ENCODE assay signal across 8 cellular contexts in genomic region chr11:68471360-68472340, GRCh38. TPM values are rescaled to one million over a fixed set of nuclear protein-coding genes. Genes with fewer than 3 reads are reported as not detected.
DNase-seq lines count a peak whose midpoint lies in the region; ATAC-seq and TF ChIP-seq lines count a peak whose summit lies in the region.

No MANE protein-coding gene starts in this region.

- H3K4me3 Mint-ChIP-seq in activated naive CD8-positive, alpha-beta T cell treated with anti-CD3 and anti-CD28 coated beads, Interleukin-2, amount 50 U/mL, for 24 hours, result peak overlapping the region; percentile 69

- no peak overlapping the region for H3K4me3 ChIP-seq in Panc1 (ENCODE audit: low read depth in 2 of 2, low read length in 2 of 2)

- no peaks in the 10 kb centered on the region for H3K27me3 Mint-ChIP-seq in activated naive CD8-positive, alpha-beta T cell treated with anti-CD3 and anti-CD28 coated beads, Interleukin-2, amount 50 U/mL, for 24 hours

- CTCF ChIA-PET in Panc1 (lab: Charles Lee), result interaction anchor here (0.6 to 0.7 kb wide), 2 partner anchors 9 to 23 kb away, joined by 3 to 12 read pairs; no protein-coding TSS in a partner anchor

- POLR2A ChIA-PET in Panc1 (lab: Charles Lee), result no interaction called here

- peaks cover 79% of the 10 kb centered on the region for H3K4me1 Mint-ChIP-seq in activated naive CD8-positive, alpha-beta T cell treated with anti-CD3 and anti-CD28 coated beads, Interleukin-2, amount 50 U/mL, for 24 hours

- no peak for TF ChIP-seq CTCF in Panc1 (IDR thresholded peaks at IDR 0.05)

- in situ Hi-C loops in Panc1 (cut with HindIII; ENCODE audit: low pct_unique_long_range_greater_than_20kb, low sequenced_read_pairs), result no loop called here

- DNase-seq in Daoy (ENCODE audit: low read depth) (peak; percentile 89), Panc1 (ENCODE audit: low read depth, low spot score) (no peak), non-pigmented ciliary epithelial cell (ENCODE audit: low read depth) (peak; percentile 72), amygdala (lab: John Stamatoyannopoulos, UW) (no peak), NCI-H446 (lab: John Stamatoyannopoulos, UW) (no peak)
- peak; percentile 62 for DNase-seq in activated naive CD8-positive, alpha-beta T cell treated with anti-CD3 and anti-CD28 coated beads, Interleukin-2, amount 50 U/mL, for 24 hours

- H3K36me3 ChIP-seq in Panc1 (ENCODE audit: control insufficient read depth, insufficient read depth, low read length), result no peaks in the 10 kb centered on the region

- H3K36me3 Mint-ChIP-seq in activated naive CD8-positive, alpha-beta T cell treated with anti-CD3 and anti-CD28 coated beads, Interleukin-2, amount 50 U/mL, for 24 hours (ENCODE audit: low read depth), result peaks cover 38% of the 10 kb centered on the region

- BruUV-seq in Panc1 (replicated peaks; lab: Mats Ljungman, UMichigan), result no TSS peak

- no peaks in the 10 kb centered on the region for H3K9me3 Mint-ChIP-seq in activated naive CD8-positive, alpha-beta T cell treated with anti-CD3 and anti-CD28 coated beads, Interleukin-2, amount 50 U/mL, for 24 hours

- H3K27ac ChIP-seq in Panc1 (ENCODE audit: low read length), result no peak overlapping the region

- H3K27ac Mint-ChIP-seq in activated naive CD8-positive, alpha-beta T cell treated with anti-CD3 and anti-CD28 coated beads, Interleukin-2, amount 50 U/mL, for 24 hours, result peak overlapping the region; percentile 89

- ATAC-seq in Panc1, result peak; percentile 43
- ATAC-seq in activated naive CD8-positive, alpha-beta T cell treated with anti-CD3 and anti-CD28 coated beads, Interleukin-2, amount 50 U/mL, for 24 hours, result peak; percentile 87
- ATAC-seq in GM21447 (IDR thresholded peaks at IDR 0.05; ENCODE audit: unreplicated experiment), result no peak
- no peak for ATAC-seq in HG03378 (IDR thresholded peaks at IDR 0.05; ENCODE audit: unreplicated experiment)

- no peaks in the 10 kb centered on the region for H3K9me3 ChIP-seq in Panc1 (ENCODE audit: control insufficient read depth, insufficient read depth, low read depth, low read length)

- H3K27me3 ChIP-seq in Panc1 (ENCODE audit: control insufficient read depth, insufficient read depth, low read length), result no peaks in the 10 kb centered on the region

- intact Hi-C loops in Panc1 (cut with micrococcal nuclease; ENCODE audit: unreplicated experiment), result no loop called here

- peaks cover 22% of the 10 kb centered on the region for H3K4me1 ChIP-seq in Panc1 (ENCODE audit: control insufficient read depth, insufficient read depth, low read length)

RNA-seq across cellular contexts. Expression of gene PPP6R3, which starts 11.1 kb away (rescaled TPM):
- total RNA-seq in Daoy (2014; rRNA removed; shearing (Covaris generic)), result 85.4 and 91.6 TPM in 2 replicates
- total RNA-seq in Panc1 (2021; ENCODE audit: unreplicated experiment), result 163 TPM
- 112 TPM for polyA plus RNA-seq in Panc1 (2012; ENCODE audit: insufficient read length)

Comparison
In these comparisons a context has a peak if more than half of its experiments do, and no peak if none do; other contexts are left out.
1. DNase-seq: peak in Daoy (single experiment), activated naive CD8-positive, alpha-beta T cell treated with anti-CD3 and anti-CD28 coated beads, Interleukin-2, amount 50 U/mL, for 24 hours (single experiment) and non-pigmented ciliary epithelial cell (single experiment); none in Panc1 (single experiment), amygdala (0 of 56) and NCI-H446 (0 of 2).
2. ATAC-seq: peak in Panc1 (single experiment) and activated naive CD8-positive, alpha-beta T cell treated with anti-CD3 and anti-CD28 coated beads, Interleukin-2, amount 50 U/mL, for 24 hours (single experiment); none in GM21447 (single experiment) and HG03378 (single experiment).